Comparison of ENCODE assay signal across 8 cellular contexts in the genomic region with DNA sequence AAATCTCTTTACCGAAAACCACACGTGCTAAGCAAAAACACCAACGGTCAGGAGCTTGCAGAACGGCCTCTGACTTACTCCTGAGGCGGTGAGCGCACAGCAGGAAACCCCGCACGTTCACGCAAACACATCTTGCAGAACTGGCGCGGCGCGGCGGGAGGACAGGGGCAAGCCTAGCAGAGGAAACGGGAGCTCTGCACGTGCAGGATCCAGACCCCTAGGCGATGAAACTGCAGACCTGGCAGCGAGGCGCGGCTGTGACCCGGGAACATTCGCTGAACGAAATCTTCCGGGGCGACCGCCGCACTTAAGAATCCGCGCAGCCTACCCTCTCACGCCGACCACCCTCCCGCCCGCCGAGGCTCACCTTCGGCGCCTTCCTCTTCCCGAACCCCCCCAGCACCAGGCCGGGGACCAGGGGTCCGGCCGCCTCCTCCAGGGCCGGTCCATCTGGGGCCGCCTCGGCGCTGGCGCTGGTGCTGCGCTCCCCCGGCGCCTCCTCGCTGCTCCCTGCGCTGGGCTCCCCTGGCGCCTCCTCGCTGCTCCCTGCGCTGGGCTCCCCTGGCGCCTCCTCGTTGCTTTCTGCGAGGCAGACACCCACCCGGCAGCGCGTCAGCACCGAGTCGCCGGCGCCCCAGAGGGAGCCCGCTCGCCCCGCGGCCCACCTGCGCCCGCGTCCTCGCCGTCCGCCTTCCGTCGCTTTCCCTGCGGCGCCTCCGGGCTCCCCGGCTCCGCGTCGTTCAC. TPM values are rescaled to one million over a fixed set of nuclear protein-coding genes. Genes with fewer than 3 reads are reported as not detected.
DNase-seq lines count a peak whose midpoint lies in the region; ATAC-seq and TF ChIP-seq lines count a peak whose summit lies in the region.

No MANE protein-coding gene starts in this region.

- no peaks in the 10 kb centered on the region for H3K27me3 Mint-ChIP-seq in CD8-positive, alpha-beta T cell (ENCODE audit: low read depth)

- H3K4me1 ChIP-seq in CD8-positive, alpha-beta T cell (ENCODE audit: insufficient read depth, low read length): peaks cover 24% of the 10 kb centered on the region

- H3K36me3 Mint-ChIP-seq in CD8-positive, alpha-beta T cell: peaks cover 48% of the 10 kb centered on the region

- no peaks in the 10 kb centered on the region for H3K9me3 ChIP-seq in CD8-positive, alpha-beta T cell (ENCODE audit: low read length)

- peak overlapping the region; percentile 84 for H3K4me3 Mint-ChIP-seq in CD8-positive, alpha-beta T cell

- CTCF ChIA-PET in CD8-positive, alpha-beta T cell (lab: Charles Lee): interaction anchor here (1.0 kb wide), 1 partner anchor 41 kb away, joined by 4 read pairs; no protein-coding TSS in a partner anchor

- H3K27ac ChIP-seq in CD8-positive, alpha-beta T cell (ENCODE audit: low read depth, low read length): peak overlapping the region; percentile 90

- peaks cover 27% of the 10 kb centered on the region for H3K4me1 Mint-ChIP-seq in CD8-positive, alpha-beta T cell (ENCODE audit: low read depth)

- POLR2A ChIA-PET in CD8-positive, alpha-beta T cell (lab: Charles Lee): interaction anchor here (0.7 to 0.9 kb wide), 2 partner anchors 18 to 58 kb away, joined by 3 read pairs; no protein-coding TSS in a partner anchor

- peaks cover 41% of the 10 kb centered on the region for H3K36me3 ChIP-seq in CD8-positive, alpha-beta T cell (ENCODE audit: insufficient read depth, low read length)

- peak overlapping the region; percentile 80 for H3K27ac Mint-ChIP-seq in CD8-positive, alpha-beta T cell

- H3K9me3 Mint-ChIP-seq in CD8-positive, alpha-beta T cell: no peaks in the 10 kb centered on the region

- DNase-seq in CD8-positive, alpha-beta T cell: peak in 4 of 7 experiments; percentile 18 to 48 (median 34)
- peak; percentile 49 for DNase-seq in activated naive CD4-positive, alpha-beta T cell treated with anti-CD3 and anti-CD28 coated beads, Interleukin-2, amount 50 U/mL, for 16 hours
- peak; percentile 49 for DNase-seq in iPS-NIHi11 (ENCODE audit: low spot score)
- peak; percentile 19 for DNase-seq in stimulated activated naive CD4-positive, alpha-beta T cell treated with Interleukin-2 at 50 U/mL for 16 hours (lab: John Stamatoyannopoulos, UW)
- no peak for DNase-seq in kidney glomerular epithelial cell (lab: John Stamatoyannopoulos, UW)
- no peak for DNase-seq in NCI-H510A treated with DMSO at 0.1 percent for 48 hours (lab: John Stamatoyannopoulos, UW)

- peak; percentile 61 for ATAC-seq in CD8-positive, alpha-beta T cell
- peak; percentile 24 for ATAC-seq in GM21360 (IDR thresholded peaks at IDR 0.05; ENCODE audit: unreplicated experiment)
- ATAC-seq in HG03565 (IDR thresholded peaks at IDR 0.05; ENCODE audit: unreplicated experiment): peak; percentile 17

- intact Hi-C loops in CD8-positive, alpha-beta T cell (cut with DNase I, micrococcal nuclease): loop anchor here (1.0 to 10.0 kb wide), 5 partner anchors 45 to 199 kb away; partner anchors contain the start of gene EP400 (in 1 of the 2)

- TF ChIP-seq CTCF in CD8-positive, alpha-beta T cell (IDR thresholded peaks at IDR 0.05): no peak

- H3K4me3 ChIP-seq in CD8-positive, alpha-beta T cell (ENCODE audit: low read depth, low read length): peak overlapping the region; percentile 50

- H3K27me3 ChIP-seq in CD8-positive, alpha-beta T cell (ENCODE audit: insufficient read depth, low read length): no peaks in the 10 kb centered on the region

RNA-seq across cellular contexts. Expression of gene DDX51, which starts 0.6 kb away (rescaled TPM):
- total RNA-seq in CD8-positive, alpha-beta T cell: 10 to 100 TPM; 61.5 to 66.5 TPM

RNA-seq across cellular contexts. Expression of gene NOC4L, which starts 0.8 kb away (rescaled TPM):
- 10 to 100 TPM; 25.8 to 28.3 TPM for total RNA-seq in CD8-positive, alpha-beta T cell

Comparison
In these comparisons a context has a peak if more than half of its experiments do, and no peak if none do; other contexts are left out.
1. DNase-seq: peak in CD8-positive, alpha-beta T cell (4 of 7), activated naive CD4-positive, alpha-beta T cell treated with anti-CD3 and anti-CD28 coated beads, Interleukin-2, amount 50 U/mL, for 16 hours (single experiment), iPS-NIHi11 (single experiment) and stimulated activated naive CD4-positive, alpha-beta T cell treated with Interleukin-2 at 50 U/mL for 16 hours (single experiment); none in kidney glomerular epithelial cell (single experiment) and NCI-H510A treated with DMSO at 0.1 percent for 48 hours (single experiment).
2. Peak in every context shown above with its lines, with median percentiles within 50 percentile points of each other: ATAC-seq.